Comparison of ENCODE assay signal across 14 cellular contexts in the genomic region with DNA sequence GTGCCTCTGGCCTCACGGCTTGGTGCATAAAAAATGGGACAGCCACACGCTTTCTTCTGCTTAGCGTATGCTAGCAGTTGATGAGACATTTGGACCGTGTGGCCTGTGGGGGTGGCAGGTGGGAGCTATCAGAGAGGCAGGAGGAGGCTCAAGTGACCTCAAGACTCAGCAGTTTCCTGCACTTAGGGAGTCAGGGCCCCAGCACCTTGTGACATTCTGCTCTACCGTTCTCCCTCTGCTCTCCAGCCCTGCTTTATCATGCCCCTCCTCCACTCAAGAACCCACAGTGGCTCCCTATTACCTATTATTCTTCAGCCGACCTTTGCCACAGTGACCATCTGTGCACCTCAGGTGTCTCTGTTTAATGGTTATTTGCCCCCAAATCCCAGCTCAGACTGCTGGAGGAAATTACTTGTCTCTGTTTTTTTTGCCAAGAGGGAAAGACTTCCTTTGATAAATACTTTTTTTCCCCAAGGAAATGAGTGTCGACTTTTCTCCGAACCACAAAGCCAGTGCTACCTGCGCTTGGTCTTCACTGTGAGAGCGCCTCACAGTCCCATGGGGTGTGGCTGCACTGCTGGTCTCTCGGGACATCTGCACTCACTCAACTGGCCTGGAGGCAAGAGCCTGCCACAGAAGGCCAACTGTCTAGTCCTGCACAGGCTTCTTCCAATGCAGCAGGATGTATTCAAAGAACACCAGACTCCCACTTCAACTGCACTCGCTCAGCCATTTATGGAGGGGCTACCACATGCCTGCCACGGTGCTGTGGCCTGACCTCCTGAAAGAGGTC. TPM values are rescaled to one million over a fixed set of nuclear protein-coding genes. Genes with fewer than 3 reads are reported as not detected.
"Had no signal": no experiment of that assay in that cellular context is flagged by ENCODE, and none has a peak within 500 bp of the region (broad histone marks: within the 10 kb centered on the region; RNA-seq: fewer than 3 reads in every experiment).

No MANE protein-coding gene starts in this region.

- H3K9me3 Mint-ChIP-seq: activated T-helper 1 cell treated with anti-CD3 and anti-CD28 coated beads, Interleukin-12 subunit alpha, Interleukin-12 subunit beta, Interleukin-2, Interleukin-4 antibody, amounts not matched to agents 30 ng/mL and 10 ng/mL and 1 ng/mL, durations not matched to agents 14 hours and 24 hours and 36 hours; dendritic cell treated with granulocyte-macrophage colony-stimulating factor and Interleukin-4, amounts not matched to agents 40 ng/mL and 50 ng/mL, for 4 days; natural killer cell treated with Interleukin-12 subunit alpha and Interleukin-12 subunit beta and Interleukin-15 and Interleukin-18, amount 100 ng/mL, for 72 hours; stimulated activated memory B cell treated with anti-CD40 and anti-IgM and Interleukin-4, amounts not matched to agents 10 μg/mL and 1 μg/mL and 100 μg/mL, for 72 hours had no signal

- H3K4me3 Mint-ChIP-seq: activated T-helper 1 cell treated with anti-CD3 and anti-CD28 coated beads, Interleukin-12 subunit alpha, Interleukin-12 subunit beta, Interleukin-2, Interleukin-4 antibody, amounts not matched to agents 30 ng/mL and 10 ng/mL and 1 ng/mL, durations not matched to agents 14 hours and 24 hours and 36 hours; dendritic cell treated with granulocyte-macrophage colony-stimulating factor and Interleukin-4, amounts not matched to agents 40 ng/mL and 50 ng/mL, for 4 days; natural killer cell treated with Interleukin-12 subunit alpha and Interleukin-12 subunit beta and Interleukin-15 and Interleukin-18, amount 100 ng/mL, for 72 hours; stimulated activated memory B cell treated with anti-CD40 and anti-IgM and Interleukin-4, amounts not matched to agents 10 μg/mL and 1 μg/mL and 100 μg/mL, for 72 hours had no signal

- H3K27ac Mint-ChIP-seq: activated T-helper 1 cell treated with anti-CD3 and anti-CD28 coated beads, Interleukin-12 subunit alpha, Interleukin-12 subunit beta, Interleukin-2, Interleukin-4 antibody, amounts not matched to agents 30 ng/mL and 10 ng/mL and 1 ng/mL, durations not matched to agents 14 hours and 24 hours and 36 hours; dendritic cell treated with granulocyte-macrophage colony-stimulating factor and Interleukin-4, amounts not matched to agents 40 ng/mL and 50 ng/mL, for 4 days; natural killer cell treated with Interleukin-12 subunit alpha and Interleukin-12 subunit beta and Interleukin-15 and Interleukin-18, amount 100 ng/mL, for 72 hours; stimulated activated memory B cell treated with anti-CD40 and anti-IgM and Interleukin-4, amounts not matched to agents 10 μg/mL and 1 μg/mL and 100 μg/mL, for 72 hours had no signal

- DNase-seq: activated naive CD4-positive, alpha-beta T cell treated with Interleukin-2 at 50 U/mL for 16 hours; left ventricle myocardium superior; mesendoderm; occipital lobe; stimulated activated CD4-positive, alpha-beta T cell treated with anti-CD3 and anti-CD28 coated beads, Interleukin-2, amount 100 ng/mL, for 48 hours; uterus had no signal

- H3K36me3 Mint-ChIP-seq: natural killer cell treated with Interleukin-12 subunit alpha and Interleukin-12 subunit beta and Interleukin-15 and Interleukin-18, amount 100 ng/mL, for 72 hours; stimulated activated memory B cell treated with anti-CD40 and anti-IgM and Interleukin-4, amounts not matched to agents 10 μg/mL and 1 μg/mL and 100 μg/mL, for 72 hours had no signal

- FAIRE-seq: astrocyte, bronchial epithelial cell, keratinocyte had no signal

RNA-seq across cellular contexts. Expression of gene CGNL1, which starts 40.8 kb away (rescaled TPM):
- total RNA-seq: activated CD8-positive, alpha-beta memory T cell treated with anti-CD3 and anti-CD28 coated beads for 36 hours; activated T-helper 1 cell treated with anti-CD3 and anti-CD28 coated beads, Interleukin-12 subunit alpha, Interleukin-12 subunit beta, Interleukin-2, Interleukin-4 antibody, amounts not matched to agents 30 ng/mL and 10 ng/mL and 1 ng/mL, durations not matched to agents 14 hours and 24 hours and 36 hours; natural killer cell treated with Interleukin-12 subunit alpha and Interleukin-12 subunit beta and Interleukin-15 and Interleukin-18, amount 100 ng/mL, for 72 hours had no signal
